In genomic region chr4:158999166-158999682, GRCh38 we compare ENCODE assay signal across 20 cellular contexts.
"Had no signal": no experiment of that assay in that cellular context is flagged by ENCODE, and none has a peak within 500 bp of the region (broad histone marks: within the 10 kb centered on the region; RNA-seq: fewer than 3 reads in every experiment).

No MANE protein-coding gene starts in this region.

- H3K9me3 Mint-ChIP-seq: activated CD4-positive, alpha-beta T cell treated with anti-CD3 and anti-CD28 coated beads, Interleukin-2, amount 10 ng/mL, durations not matched to agents 24 days and 14 days; activated CD8-positive, alpha-beta T cell treated with anti-CD3 and anti-CD28 coated beads for 36 hours; activated T-helper 2 cell treated with anti-CD3 and anti-CD28 coated beads, Interferon-gamma antibody, Interleukin-2, Interleukin-4, amounts not matched to agents 10 μg/mL and 5 μg/mL and 100 μg/mL, durations not matched to agents 14 hours and 24 hours and 36 hours; stimulated activated naive CD8-positive, alpha-beta T cell treated with anti-CD3 and anti-CD28 coated beads, Interleukin-15, amount 100 ng/mL, for 72 hours had no signal

- H3K36me3 ChIP-seq: gastroesophageal sphincter, heart left ventricle, prostate gland, suprapubic skin, vagina had no signal

- H3K4me3 ChIP-seq: body of pancreas, gastroesophageal sphincter, heart left ventricle, prostate gland, suprapubic skin, vagina had no signal

- ATAC-seq: activated CD8-positive, alpha-beta T cell treated with anti-CD3 and anti-CD28 coated beads for 36 hours; body of pancreas; gastroesophageal sphincter; heart left ventricle; naive thymus-derived CD4-positive, alpha-beta T cell; right cardiac atrium; stimulated activated naive CD8-positive, alpha-beta T cell treated with anti-CD3 and anti-CD28 coated beads, Interleukin-15, amount 100 ng/mL, for 72 hours had no signal

- H3K27me3 ChIP-seq: body of pancreas, gastroesophageal sphincter, heart left ventricle, suprapubic skin, vagina had no signal

- FAIRE-seq: small intestine had no signal

- H3K27ac ChIP-seq: body of pancreas, gastroesophageal sphincter, heart left ventricle, prostate gland, suprapubic skin, vagina had no signal

- H3K27ac Mint-ChIP-seq: activated CD4-positive, alpha-beta T cell treated with anti-CD3 and anti-CD28 coated beads, Interleukin-2, amount 10 ng/mL, durations not matched to agents 24 days and 14 days; activated CD8-positive, alpha-beta T cell treated with anti-CD3 and anti-CD28 coated beads for 36 hours; activated naive CD8-positive, alpha-beta T cell treated with anti-CD3 and anti-CD28 coated beads, Interleukin-2, amount 10 ng/mL, durations not matched to agents 7 days and 5 days; activated T-helper 2 cell treated with anti-CD3 and anti-CD28 coated beads, Interferon-gamma antibody, Interleukin-2, Interleukin-4, amounts not matched to agents 10 μg/mL and 5 μg/mL and 100 μg/mL, durations not matched to agents 14 hours and 24 hours and 36 hours; naive thymus-derived CD4-positive, alpha-beta T cell had no signal

- H3K4me1 ChIP-seq: body of pancreas, prostate gland, vagina had no signal

- H3K36me3 Mint-ChIP-seq: activated naive CD8-positive, alpha-beta T cell treated with anti-CD3 and anti-CD28 coated beads, Interleukin-2, amount 10 ng/mL, durations not matched to agents 7 days and 5 days; naive thymus-derived CD4-positive, alpha-beta T cell had no signal

- H3K9me3 ChIP-seq: body of pancreas, gastroesophageal sphincter, heart left ventricle, prostate gland, suprapubic skin, vagina had no signal

- H3K4me3 Mint-ChIP-seq: activated CD4-positive, alpha-beta T cell treated with anti-CD3 and anti-CD28 coated beads, Interleukin-2, amount 10 ng/mL, durations not matched to agents 24 days and 14 days; activated CD8-positive, alpha-beta T cell treated with anti-CD3 and anti-CD28 coated beads for 36 hours; activated naive CD8-positive, alpha-beta T cell treated with anti-CD3 and anti-CD28 coated beads, Interleukin-2, amount 10 ng/mL, durations not matched to agents 7 days and 5 days; naive thymus-derived CD4-positive, alpha-beta T cell; stimulated activated naive CD8-positive, alpha-beta T cell treated with anti-CD3 and anti-CD28 coated beads, Interleukin-15, amount 100 ng/mL, for 72 hours had no signal

- DNase-seq: activated CD4-positive, alpha-beta T cell treated with anti-CD3 and anti-CD28 coated beads, Interleukin-2, amount 10 ng/mL, durations not matched to agents 24 days and 14 days; activated CD8-positive, alpha-beta T cell treated with anti-CD3 and anti-CD28 coated beads for 36 hours; activated naive CD4-positive, alpha-beta T cell treated with Interleukin-2 at 50 U/mL for 16 hours; activated naive CD8-positive, alpha-beta T cell treated with anti-CD3 and anti-CD28 coated beads, Interleukin-2, amount 10 ng/mL, durations not matched to agents 7 days and 5 days; activated T-cell treated with anti-CD3 and anti-CD28 coated beads, Interleukin-2, amount 50 U/mL, for 1 hour; body of pancreas; heart left ventricle; kidney glomerular epithelial cell; mesendoderm; naive thymus-derived CD4-positive, alpha-beta T cell; right cardiac atrium; stimulated activated CD4-positive, alpha-beta T cell treated with anti-CD3 and anti-CD28 coated beads, Interleukin-15, amount 100 ng/mL, for 24 hours; stimulated activated CD4-positive, alpha-beta T cell treated with anti-CD3 and anti-CD28 coated beads, Interleukin-2, amount 100 ng/mL, for 48 hours; stimulated activated naive CD8-positive, alpha-beta T cell treated with anti-CD3 and anti-CD28 coated beads, Interleukin-15, amount 100 ng/mL, for 72 hours had no signal
